ENCODE assay signal across 16 cellular contexts in the genomic region with DNA sequence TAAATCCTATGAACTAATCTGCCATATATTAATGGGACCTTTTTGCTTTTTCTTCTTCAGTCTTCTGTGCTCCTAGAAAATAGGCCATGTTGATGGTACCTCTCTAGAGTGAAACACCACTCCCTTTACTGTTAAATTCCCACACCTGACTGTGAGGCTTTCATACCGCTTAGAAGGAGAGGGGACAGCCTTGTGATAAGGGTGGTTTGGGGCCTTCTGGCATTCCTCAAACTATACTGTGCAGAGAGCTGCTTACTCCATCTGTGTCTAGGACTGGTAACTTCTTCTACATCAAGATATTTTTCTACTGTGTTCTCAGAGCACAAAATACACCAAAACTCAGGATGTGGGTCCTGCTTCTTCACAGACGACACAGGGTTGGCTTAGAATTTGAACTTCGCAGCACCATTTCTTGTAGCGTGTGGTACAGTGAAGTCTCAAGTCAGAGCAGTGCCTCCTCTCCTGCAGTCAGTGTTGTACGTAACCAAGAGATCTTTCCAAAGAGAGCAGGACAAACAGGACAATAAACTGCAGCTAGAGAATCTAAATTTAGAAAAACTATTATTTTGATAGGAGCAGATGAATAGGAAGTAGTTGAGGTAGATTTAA. TPM values are rescaled to one million over a fixed set of nuclear protein-coding genes. Genes with fewer than 3 reads are reported as not detected.
A peak's percentile ranks its signal among the peaks of the same experiment; 100 is the strongest.
DNase-seq lines count a peak whose midpoint lies in the region; ATAC-seq and TF ChIP-seq lines count a peak whose summit lies in the region.
"Had no signal": no experiment of that assay in that cellular context is flagged by ENCODE, and none has a peak within 500 bp of the region (broad histone marks: within the 10 kb centered on the region; RNA-seq: fewer than 3 reads in every experiment).

No MANE protein-coding gene starts in this region.

- H3K4me1 ChIP-seq in CD4-positive, CD25-positive, alpha-beta regulatory T cell (ENCODE audit: control insufficient read depth, insufficient read depth, low read length, poor library complexity, severe bottlenecking) = peaks cover 21% of the 10 kb centered on the region
- peaks cover 28% of the 10 kb centered on the region for H3K4me1 ChIP-seq in CD4-positive, alpha-beta memory T cell (ENCODE audit: insufficient read depth, low read length)
- H3K4me1 ChIP-seq in left ventricle myocardium inferior = peaks cover 83% of the 10 kb centered on the region
- H3K4me1 ChIP-seq: parathyroid adenoma had no signal

- peak overlapping the region; percentile 71 for H3K4me3 ChIP-seq in CD4-positive, CD25-positive, alpha-beta regulatory T cell (ENCODE audit: low read depth, low read length)
- H3K4me3 ChIP-seq in CD4-positive, alpha-beta memory T cell (ENCODE audit: low read length in 2 of 2) = no peak overlapping the region
- no peak overlapping the region for H3K4me3 ChIP-seq in left ventricle myocardium inferior
- H3K4me3 ChIP-seq: esophagus squamous epithelium had no signal

- peak overlapping the region; percentile 76 to 94 (median 94) for H3K27ac Mint-ChIP-seq in CD4-positive, CD25-positive, alpha-beta regulatory T cell
- peak overlapping the region in 6 of 7 donors; percentile 48 to 92 (median 74) for H3K27ac Mint-ChIP-seq in CD4-positive, alpha-beta memory T cell
- peak overlapping the region; percentile 63 for H3K27ac Mint-ChIP-seq in activated CD8-positive, alpha-beta T cell treated with anti-CD3 and anti-CD28 coated beads for 36 hours

- H3K36me3 Mint-ChIP-seq in CD4-positive, CD25-positive, alpha-beta regulatory T cell = peaks cover 8% of the 10 kb centered on the region
- H3K36me3 Mint-ChIP-seq in CD4-positive, alpha-beta memory T cell = peaks cover 15 to 19% of the 10 kb centered on the region in 2 donors
- H3K36me3 Mint-ChIP-seq in activated CD8-positive, alpha-beta T cell treated with anti-CD3 and anti-CD28 coated beads for 36 hours (ENCODE audit: low read depth) = peaks cover 4% of the 10 kb centered on the region

- no peak for TF ChIP-seq CTCF in activated CD8-positive, alpha-beta T cell treated with anti-CD3 and anti-CD28 coated beads for 36 hours (IDR thresholded peaks at IDR 0.05)
- TF ChIP-seq CTCF in left ventricle myocardium inferior (IDR thresholded peaks at IDR 0.05; ENCODE audit: borderline replicate concordance) = no peak
- no peak for TF ChIP-seq CTCF in GM13976 (IDR thresholded peaks at IDR 0.05; ENCODE audit: borderline replicate concordance, control extremely low read depth, extremely low read depth, insufficient read depth, missing control alignments)

- H3K27me3 Mint-ChIP-seq in CD4-positive, CD25-positive, alpha-beta regulatory T cell = no peaks in the 10 kb centered on the region
- no peaks in the 10 kb centered on the region for H3K27me3 Mint-ChIP-seq in CD4-positive, alpha-beta memory T cell
- H3K27me3 Mint-ChIP-seq in activated CD8-positive, alpha-beta T cell treated with anti-CD3 and anti-CD28 coated beads for 36 hours = no peaks in the 10 kb centered on the region

- H3K9me3 ChIP-seq in CD4-positive, CD25-positive, alpha-beta regulatory T cell (ENCODE audit: control insufficient read depth in 2 of 2, low read length in 2 of 2) = no peaks in the 10 kb centered on the region
- no peaks in the 10 kb centered on the region for H3K9me3 ChIP-seq in CD4-positive, alpha-beta memory T cell (ENCODE audit: control insufficient read depth in 1 of 2, low read length in 2 of 2)
- H3K9me3 ChIP-seq in left ventricle myocardium inferior (replicated peaks) = no peaks in the 10 kb centered on the region
- H3K9me3 ChIP-seq: esophagus squamous epithelium had no signal

- CTCF ChIA-PET in CD4-positive, alpha-beta memory T cell (lab: Charles Lee; ENCODE audit: partially characterized antibody) = interaction anchor here (3.4 kb wide), 1 partner anchor 12 kb away, joined by 20 read pairs; no protein-coding TSS in a partner anchor
- CTCF ChIA-PET in activated CD8-positive, alpha-beta T cell treated with anti-CD3 and anti-CD28 coated beads for 36 hours (lab: Charles Lee) = no interaction called here

- DNase-seq in CD4-positive, CD25-positive, alpha-beta regulatory T cell = peak in 2 of 3 donors; percentile 13 to 58
- no peak for DNase-seq in CD4-positive, alpha-beta memory T cell
- no peak for DNase-seq in activated CD8-positive, alpha-beta T cell treated with anti-CD3 and anti-CD28 coated beads for 36 hours
- DNase-seq in left ventricle myocardium inferior (no peak), hypothalamus (lab: John Stamatoyannopoulos, UW) (no peak), NCI-H774 (lab: John Stamatoyannopoulos, UW) (no peak), GM13976 (ENCODE audit: low spot score) (no peak)
- DNase-seq: activated CD4-positive, CD25-positive, alpha-beta regulatory T cell; esophagus squamous epithelium; Kasumi-1; mammary epithelial cell; NCI-H1092 treated with DMSO at 0.1 percent for 48 hours; NCI-H524; SHP77; stimulated activated CD4-positive, alpha-beta T cell treated with anti-CD3 and anti-CD28 coated beads, Interleukin-2, amount 100 ng/mL, for 24 hours had no signal

- peak; percentile 49 to 53 for ATAC-seq in CD4-positive, CD25-positive, alpha-beta regulatory T cell (ENCODE audit: low read depth in 2 of 2)
- ATAC-seq in activated CD8-positive, alpha-beta T cell treated with anti-CD3 and anti-CD28 coated beads for 36 hours = no peak

- peak overlapping the region; percentile 48 for H3K27ac ChIP-seq in CD4-positive, CD25-positive, alpha-beta regulatory T cell (ENCODE audit: insufficient read depth, low read length, poor library complexity, severe bottlenecking)
- no peak overlapping the region for H3K27ac ChIP-seq in CD4-positive, alpha-beta memory T cell (ENCODE audit: low read depth, low read length)
- peak overlapping the region; percentile 45 for H3K27ac ChIP-seq in left ventricle myocardium inferior (replicated peaks)
- H3K27ac ChIP-seq: esophagus squamous epithelium, parathyroid adenoma had no signal

- no peaks in the 10 kb centered on the region for H3K27me3 ChIP-seq in CD4-positive, CD25-positive, alpha-beta regulatory T cell (ENCODE audit: control insufficient read depth, insufficient read depth, low read length)
- no peaks in the 10 kb centered on the region for H3K27me3 ChIP-seq in CD4-positive, alpha-beta memory T cell (ENCODE audit: insufficient read depth, low read length)
- no peaks in the 10 kb centered on the region for H3K27me3 ChIP-seq in left ventricle myocardium inferior (ENCODE audit: low read depth)
- H3K27me3 ChIP-seq: esophagus squamous epithelium had no signal

- H3K4me3 Mint-ChIP-seq in CD4-positive, CD25-positive, alpha-beta regulatory T cell = peak overlapping the region; percentile 34 to 87 (median 54)
- peak overlapping the region in 5 of 8 donors; percentile 7 to 63 (median 36) for H3K4me3 Mint-ChIP-seq in CD4-positive, alpha-beta memory T cell
- peak overlapping the region; percentile 5 for H3K4me3 Mint-ChIP-seq in activated CD8-positive, alpha-beta T cell treated with anti-CD3 and anti-CD28 coated beads for 36 hours

- no peaks in the 10 kb centered on the region for H3K9me3 Mint-ChIP-seq in CD4-positive, CD25-positive, alpha-beta regulatory T cell
- no peaks in the 10 kb centered on the region for H3K9me3 Mint-ChIP-seq in CD4-positive, alpha-beta memory T cell
- H3K9me3 Mint-ChIP-seq in activated CD8-positive, alpha-beta T cell treated with anti-CD3 and anti-CD28 coated beads for 36 hours = no peaks in the 10 kb centered on the region

- H3K4me1 Mint-ChIP-seq in CD4-positive, CD25-positive, alpha-beta regulatory T cell = peaks cover 27 to 49% (median 37%) of the 10 kb centered on the region in 4 donors
- peaks cover 28 to 48% (median 38%) of the 10 kb centered on the region in 4 donors for H3K4me1 Mint-ChIP-seq in CD4-positive, alpha-beta memory T cell
- peaks cover 56% of the 10 kb centered on the region for H3K4me1 Mint-ChIP-seq in activated CD8-positive, alpha-beta T cell treated with anti-CD3 and anti-CD28 coated beads for 36 hours (ENCODE audit: low read depth)

- H3K36me3 ChIP-seq in CD4-positive, CD25-positive, alpha-beta regulatory T cell (ENCODE audit: control insufficient read depth, insufficient read depth, low read length) = peaks cover 13% of the 10 kb centered on the region
- no peaks in the 10 kb centered on the region for H3K36me3 ChIP-seq in CD4-positive, alpha-beta memory T cell (ENCODE audit: insufficient read depth, low read length)
- H3K36me3 ChIP-seq in left ventricle myocardium inferior = no peaks in the 10 kb centered on the region

- POLR2A ChIA-PET in CD4-positive, alpha-beta memory T cell (lab: Charles Lee; ENCODE audit: partially characterized antibody) = no interaction called here
- POLR2A ChIA-PET in activated CD8-positive, alpha-beta T cell treated with anti-CD3 and anti-CD28 coated beads for 36 hours (lab: Charles Lee) = interaction anchor here (1.0 kb wide), 1 partner anchor 242 kb away, joined by 4 read pairs; a partner anchor contains a TSS

- in situ Hi-C loops in GM13976 (cut with MboI; ENCODE audit: low sequenced_read_pairs, unreplicated experiment) = no loop called here

- intact Hi-C loops in CD4-positive, alpha-beta memory T cell (cut with micrococcal nuclease) = loop anchor here (5.0 kb wide), 1 partner anchor 42 kb away; a partner anchor contains a TSS
- intact Hi-C loops in activated CD8-positive, alpha-beta T cell treated with anti-CD3 and anti-CD28 coated beads for 36 hours (cut with micrococcal nuclease) = no loop called here
- intact Hi-C loops in left ventricle myocardium inferior (cut with micrococcal nuclease) = no loop called here

RNA-seq across cellular contexts. Expression of a gene that starts 43.8 kb away (rescaled TPM):
- 20.3 TPM for total RNA-seq in CD4-positive, CD25-positive, alpha-beta regulatory T cell
- 1 to 10 TPM; 5.0 to 6.4 (median 5.6) TPM for polyA plus RNA-seq in CD4-positive, CD25-positive, alpha-beta regulatory T cell
- 10 to 100 TPM; 20.6 TPM for total RNA-seq in CD4-positive, alpha-beta memory T cell
- 1 to 10 TPM; 3.1 to 8.4 TPM for polyA plus RNA-seq in CD4-positive, alpha-beta memory T cell
- total RNA-seq in activated CD8-positive, alpha-beta T cell treated with anti-CD3 and anti-CD28 coated beads for 36 hours = 10 to 100 TPM; 17.1 to 18.0 TPM
- 12.9 TPM for total RNA-seq in left ventricle myocardium inferior

RNA-seq across cellular contexts. Expression of a gene that starts 53.9 kb away (rescaled TPM):
- total RNA-seq in CD4-positive, CD25-positive, alpha-beta regulatory T cell = not detected
- polyA plus RNA-seq in CD4-positive, CD25-positive, alpha-beta regulatory T cell = under 1 TPM; 0.16 to 0.45 (median 0.31) TPM
- not detected for total RNA-seq in CD4-positive, alpha-beta memory T cell
- polyA plus RNA-seq in CD4-positive, alpha-beta memory T cell = under 1 TPM; 0.31 to 0.61 TPM
- total RNA-seq in activated CD8-positive, alpha-beta T cell treated with anti-CD3 and anti-CD28 coated beads for 36 hours = under 1 TPM; 0.50 to 0.56 TPM
- total RNA-seq in left ventricle myocardium inferior = 1.0 TPM

Comparison
In these comparisons a context has a peak if more than half of its experiments do, and no peak if none do; other contexts are left out.
1. DNase-seq: peak in CD4-positive, CD25-positive, alpha-beta regulatory T cell (2 of 3); none in CD4-positive, alpha-beta memory T cell (0 of 5), activated CD8-positive, alpha-beta T cell treated with anti-CD3 and anti-CD28 coated beads for 36 hours (single experiment), left ventricle myocardium inferior (single experiment), hypothalamus (0 of 51), NCI-H774 (single experiment) and GM13976 (single experiment).
2. Peak in every context shown above with its lines, with median percentiles within 50 percentile points of each other: H3K27ac Mint-ChIP-seq and H3K4me3 Mint-ChIP-seq.